ENCODE assay signal across 8 cellular contexts in the genomic region with DNA sequence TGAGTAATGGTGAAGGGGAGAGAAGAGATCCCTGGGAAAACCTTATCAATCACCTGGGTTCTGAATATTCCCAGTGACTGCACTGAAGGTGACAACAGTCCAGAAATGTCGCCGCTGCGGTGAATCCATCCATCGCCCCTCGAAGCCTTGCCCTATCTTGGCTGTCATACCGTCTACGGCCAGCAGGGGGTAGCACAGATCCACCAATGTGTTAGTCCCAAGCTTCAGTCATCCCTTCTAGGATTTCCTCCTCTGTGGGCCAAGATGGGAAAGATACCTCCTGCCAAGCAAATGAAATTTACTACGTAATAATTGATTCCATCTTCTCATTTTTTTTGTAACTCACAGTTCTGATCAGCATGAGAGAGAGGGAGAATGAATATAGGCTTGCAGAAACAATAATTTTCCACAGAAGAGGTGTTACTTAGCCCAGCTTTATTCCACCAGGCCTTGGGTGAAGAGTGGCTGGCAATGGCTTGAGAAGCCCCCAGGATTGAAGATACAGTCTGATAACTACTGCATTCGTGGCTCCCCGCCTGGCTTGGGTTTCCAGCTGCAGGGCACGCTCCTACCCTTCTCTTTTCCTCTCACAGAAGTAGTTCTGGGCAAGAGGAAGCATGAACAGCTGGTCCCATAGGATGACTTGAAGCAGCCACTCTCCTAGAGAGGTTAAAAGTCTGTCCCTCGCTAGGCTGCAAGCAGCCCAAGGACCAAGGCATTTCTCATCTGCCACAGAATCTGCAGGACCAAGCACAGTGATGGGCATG. TPM values are rescaled to one million over a fixed set of nuclear protein-coding genes. Genes with fewer than 3 reads are reported as not detected.
DNase-seq lines count a peak whose midpoint lies in the region; ATAC-seq and TF ChIP-seq lines count a peak whose summit lies in the region.

No MANE protein-coding gene starts in this region.

- H3K9me3 Mint-ChIP-seq in activated naive CD8-positive, alpha-beta T cell (ENCODE audit: low read depth), result no peaks in the 10 kb centered on the region
- H3K9me3 Mint-ChIP-seq in glutamatergic neuron (ENCODE audit: unreplicated experiment), result peaks cover 4% of the 10 kb centered on the region
- H3K9me3 Mint-ChIP-seq in progenitor cell of endocrine pancreas (ENCODE audit: low read depth), result no peaks in the 10 kb centered on the region

- TF ChIP-seq CTCF in glutamatergic neuron (IDR thresholded peaks at IDR 0.05; ENCODE audit: partially characterized antibody, unreplicated experiment) (peak; percentile 96), progenitor cell of endocrine pancreas (IDR thresholded peaks at IDR 0.05; ENCODE audit: unreplicated experiment) (peak; percentile 94)

- H3K4me1 Mint-ChIP-seq in activated naive CD8-positive, alpha-beta T cell (ENCODE audit: low read depth), result peaks cover 37% of the 10 kb centered on the region
- H3K4me1 Mint-ChIP-seq in glutamatergic neuron (ENCODE audit: low read depth, unreplicated experiment) (peaks cover 18% of the 10 kb centered on the region), progenitor cell of endocrine pancreas (ENCODE audit: low read depth) (no peaks in the 10 kb centered on the region)

- no peaks in the 10 kb centered on the region for H3K27me3 Mint-ChIP-seq in activated naive CD8-positive, alpha-beta T cell
- H3K27me3 Mint-ChIP-seq in glutamatergic neuron (ENCODE audit: unreplicated experiment), result peaks cover 11% of the 10 kb centered on the region
- H3K27me3 Mint-ChIP-seq in progenitor cell of endocrine pancreas, result peaks cover 54% of the 10 kb centered on the region

- no peaks in the 10 kb centered on the region for H3K36me3 Mint-ChIP-seq in activated naive CD8-positive, alpha-beta T cell
- H3K36me3 Mint-ChIP-seq in glutamatergic neuron (ENCODE audit: unreplicated experiment) (no peaks in the 10 kb centered on the region), progenitor cell of endocrine pancreas (ENCODE audit: insufficient read depth) (no peaks in the 10 kb centered on the region)

- H3K4me3 Mint-ChIP-seq in activated naive CD8-positive, alpha-beta T cell, result peak overlapping the region; percentile 88
- H3K4me3 Mint-ChIP-seq in glutamatergic neuron (ENCODE audit: unreplicated experiment) (no peak overlapping the region), progenitor cell of endocrine pancreas (ENCODE audit: low read depth) (peak overlapping the region; percentile 24)

- DNase-seq in GM04504 (ENCODE audit: low read depth) (peak; percentile 75), NCI-H1417 (lab: John Stamatoyannopoulos, UW) (peak; percentile 77 to 90 (median 86)), SW 1271 (lab: John Stamatoyannopoulos, UW) (peak; percentile 66 to 75), glutamatergic neuron (peak; percentile 96), progenitor cell of endocrine pancreas (ENCODE audit: low spot score, unreplicated experiment) (peak; percentile 86)

- no peak for ATAC-seq in GM18861 (IDR thresholded peaks at IDR 0.05; ENCODE audit: unreplicated experiment)
- ATAC-seq in HG02763 (IDR thresholded peaks at IDR 0.05; ENCODE audit: unreplicated experiment), result no peak

- peak overlapping the region; percentile 86 for H3K27ac Mint-ChIP-seq in activated naive CD8-positive, alpha-beta T cell
- no peak overlapping the region for H3K27ac Mint-ChIP-seq in glutamatergic neuron (ENCODE audit: unreplicated experiment)
- peak overlapping the region; percentile 33 for H3K27ac Mint-ChIP-seq in progenitor cell of endocrine pancreas

RNA-seq across cellular contexts. Expression of a gene that starts 2.6 kb away (rescaled TPM):
- total RNA-seq in glutamatergic neuron (ENCODE audit: unreplicated experiment), result 24.2 TPM
- 3.2 and 3.3 TPM in 2 replicates for total RNA-seq in progenitor cell of endocrine pancreas

RNA-seq across cellular contexts. Expression of a gene that starts 42.8 kb away (rescaled TPM):
- total RNA-seq in glutamatergic neuron (ENCODE audit: unreplicated experiment), result not detected
- total RNA-seq in progenitor cell of endocrine pancreas, result 0.24 TPM in 1 of 2 replicates, not detected in the other

RNA-seq across cellular contexts. Expression of a gene that starts 57.4 kb away (rescaled TPM):
- total RNA-seq in glutamatergic neuron (ENCODE audit: unreplicated experiment), result 8.4 TPM
- 9.3 and 11.9 TPM in 2 replicates for total RNA-seq in progenitor cell of endocrine pancreas
